Comparison of ENCODE assay signal across 21 cellular contexts in genomic region chr2:128606837-128607236, GRCh38.
"Had no signal": no experiment of that assay in that cellular context is flagged by ENCODE, and none has a peak within 500 bp of the region (broad histone marks: within the 10 kb centered on the region; RNA-seq: fewer than 3 reads in every experiment).

No MANE protein-coding gene starts in this region.

- H3K4me3 Mint-ChIP-seq: activated CD8-positive, alpha-beta T cell treated with anti-CD3 and anti-CD28 coated beads, Interleukin-2, amount 10 ng/mL, durations not matched to agents 7 days and 5 days; activated naive CD4-positive, alpha-beta T cell treated with anti-CD3 and anti-CD28 coated beads, Interleukin-2, amount 50 U/mL, for 24 hours; central memory CD8-positive, alpha-beta T cell; immature natural killer cell; naive thymus-derived CD4-positive, alpha-beta T cell; stimulated activated naive CD8-positive, alpha-beta T cell treated with anti-CD3 and anti-CD28 coated beads, Interleukin-15, Interleukin-2, amounts not matched to agents 100 ng/mL and 50 ng/mL, for 24 hours; T-helper 17 cell; type B pancreatic cell had no signal

- H3K27me3 ChIP-seq: neutrophil had no signal

- H3K9me3 Mint-ChIP-seq: activated naive CD4-positive, alpha-beta T cell treated with anti-CD3 and anti-CD28 coated beads, Interleukin-2, amount 50 U/mL, for 24 hours; central memory CD8-positive, alpha-beta T cell; stimulated activated naive CD8-positive, alpha-beta T cell treated with anti-CD3 and anti-CD28 coated beads, Interleukin-15, Interleukin-2, amounts not matched to agents 100 ng/mL and 50 ng/mL, for 24 hours; type B pancreatic cell had no signal

- H3K4me3 ChIP-seq: mucosa of descending colon had no signal

- H3K27ac Mint-ChIP-seq: activated CD8-positive, alpha-beta T cell treated with anti-CD3 and anti-CD28 coated beads, Interleukin-2, amount 10 ng/mL, durations not matched to agents 7 days and 5 days; activated naive CD4-positive, alpha-beta T cell treated with anti-CD3 and anti-CD28 coated beads, Interleukin-2, amount 50 U/mL, for 24 hours; immature natural killer cell; naive thymus-derived CD4-positive, alpha-beta T cell; stimulated activated naive CD8-positive, alpha-beta T cell treated with anti-CD3 and anti-CD28 coated beads, Interleukin-15, Interleukin-2, amounts not matched to agents 100 ng/mL and 50 ng/mL, for 24 hours; T-helper 17 cell; type B pancreatic cell had no signal

- ATAC-seq: activated CD8-positive, alpha-beta T cell treated with anti-CD3 and anti-CD28 coated beads, Interleukin-2, amount 10 ng/mL, durations not matched to agents 7 days and 5 days; mucosa of descending colon; naive thymus-derived CD4-positive, alpha-beta T cell; right cardiac atrium; T-helper 17 cell had no signal

- H3K27ac ChIP-seq: neutrophil, WERI-Rb-1 had no signal

- H3K36me3 Mint-ChIP-seq: activated naive CD4-positive, alpha-beta T cell treated with anti-CD3 and anti-CD28 coated beads, Interleukin-2, amount 50 U/mL, for 24 hours; immature natural killer cell; naive thymus-derived CD4-positive, alpha-beta T cell; type B pancreatic cell had no signal

- H3K9me3 ChIP-seq: mucosa of descending colon, neutrophil had no signal

- H3K36me3 ChIP-seq: neutrophil, WERI-Rb-1 had no signal

- H3K27me3 Mint-ChIP-seq: activated naive CD4-positive, alpha-beta T cell treated with anti-CD3 and anti-CD28 coated beads, Interleukin-2, amount 50 U/mL, for 24 hours; naive thymus-derived CD4-positive, alpha-beta T cell; stimulated activated naive CD8-positive, alpha-beta T cell treated with anti-CD3 and anti-CD28 coated beads, Interleukin-15, Interleukin-2, amounts not matched to agents 100 ng/mL and 50 ng/mL, for 24 hours had no signal

- DNase-seq: activated CD4-positive, alpha-beta T cell treated with anti-CD3 and anti-CD28 coated beads for 4 hours; activated CD8-positive, alpha-beta memory T cell treated with anti-CD3 and anti-CD28 coated beads, Interleukin-2, amount 50 U/mL, for 4 hours; activated CD8-positive, alpha-beta T cell treated with anti-CD3 and anti-CD28 coated beads, Interleukin-2, amount 10 ng/mL, durations not matched to agents 7 days and 5 days; amniotic stem cell; effector memory CD4-positive, alpha-beta T cell; foreskin fibroblast; glutamatergic neuron; immature natural killer cell; left cardiac atrium; mammary epithelial cell; naive thymus-derived CD4-positive, alpha-beta T cell; SIG-M5; T-helper 17 cell; WERI-Rb-1 had no signal

- H3K4me1 Mint-ChIP-seq: activated naive CD4-positive, alpha-beta T cell treated with anti-CD3 and anti-CD28 coated beads, Interleukin-2, amount 50 U/mL, for 24 hours; central memory CD8-positive, alpha-beta T cell; immature natural killer cell; naive thymus-derived CD4-positive, alpha-beta T cell had no signal
